In the genomic region with DNA sequence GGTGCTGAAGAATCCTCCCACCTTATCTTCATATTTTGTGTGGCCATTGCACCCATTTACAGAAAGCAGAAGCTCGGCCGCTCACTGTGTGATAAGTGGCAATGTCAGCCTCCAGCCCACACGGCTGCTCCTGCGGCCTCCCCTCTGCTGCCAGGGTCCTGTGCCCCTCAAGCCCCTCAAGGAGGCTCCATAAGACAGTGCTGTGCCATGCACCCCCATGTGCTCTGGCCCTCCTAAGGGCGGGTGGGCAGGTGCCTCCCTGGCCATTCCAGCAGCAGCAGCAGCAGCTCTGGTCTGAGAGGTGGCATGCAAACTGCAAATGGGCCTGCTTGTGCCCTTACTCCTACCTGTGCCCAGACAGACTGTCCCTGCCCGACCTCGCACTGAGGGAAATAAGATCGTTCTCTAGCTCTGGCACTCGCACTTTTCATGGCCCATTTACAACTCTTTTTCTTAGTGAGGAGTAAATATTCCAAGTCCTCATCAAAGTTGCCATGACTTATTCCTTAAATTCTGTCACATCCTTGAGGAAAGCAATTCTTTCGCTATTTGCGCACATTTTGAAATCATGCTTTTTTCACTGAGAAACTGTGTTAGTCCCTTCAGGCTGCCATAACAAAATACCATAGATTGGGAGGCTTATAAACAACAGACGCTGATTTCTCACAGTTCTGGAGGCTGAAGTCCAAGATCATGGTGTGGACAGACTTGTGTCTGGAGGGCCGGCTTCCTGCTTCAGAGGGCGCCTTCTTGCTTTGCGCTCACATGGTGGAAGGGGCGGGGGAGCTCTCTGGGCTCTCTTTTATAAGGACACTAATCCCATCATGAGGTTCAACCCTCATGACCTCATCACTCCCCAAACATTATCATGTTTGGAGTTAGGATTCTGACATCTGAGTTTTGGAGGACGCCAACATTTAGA, we compare ENCODE assay signal across 23 cellular contexts.
DNase-seq lines count a peak whose midpoint lies in the region; ATAC-seq and TF ChIP-seq lines count a peak whose summit lies in the region.
"Had no signal": no experiment of that assay in that cellular context is flagged by ENCODE, and none has a peak within 500 bp of the region (broad histone marks: within the 10 kb centered on the region; RNA-seq: fewer than 3 reads in every experiment).

No MANE protein-coding gene starts in this region.

- no peak overlapping the region for H2BK5ac ChIP-seq in neuronal stem cell (ENCODE audit: low read length)

- no peaks in the 10 kb centered on the region for H3K36me3 Mint-ChIP-seq in activated CD8-positive, alpha-beta memory T cell treated with anti-CD3 and anti-CD28 coated beads, Interleukin-2, amount 10 ng/mL, durations not matched to agents 7 days and 5 days

- TF ChIP-seq CTCF in body of pancreas (IDR thresholded peaks at IDR 0.05): no peak

- H3K27me3 ChIP-seq in body of pancreas: no peaks in the 10 kb centered on the region
- no peaks in the 10 kb centered on the region for H3K27me3 ChIP-seq in neuronal stem cell (ENCODE audit: control insufficient read depth in 3 of 3, insufficient read depth in 3 of 3, low read depth in 1 of 3, low read length in 3 of 3)
- H3K27me3 ChIP-seq: MG63 had no signal

- H3K4me1 Mint-ChIP-seq in activated CD8-positive, alpha-beta memory T cell treated with anti-CD3 and anti-CD28 coated beads, Interleukin-2, amount 10 ng/mL, durations not matched to agents 7 days and 5 days: peaks cover 2% of the 10 kb centered on the region

- no peak overlapping the region for H4K91ac ChIP-seq in neuronal stem cell (ENCODE audit: low read depth, low read length, poor library complexity)

- H2BK12ac ChIP-seq in neuronal stem cell (ENCODE audit: low read length): no peak overlapping the region

- intact Hi-C loops in body of pancreas (cut with DNase I): no loop called here

- peak; percentile 27 for DNase-seq in activated CD8-positive, alpha-beta memory T cell treated with anti-CD3 and anti-CD28 coated beads, Interleukin-2, amount 10 ng/mL, durations not matched to agents 7 days and 5 days
- DNase-seq in activated CD8-positive, alpha-beta memory T cell treated with anti-CD3 and anti-CD28 coated beads, Interleukin-2, amount 50 U/mL, for 4 hours: no peak
- DNase-seq in body of pancreas: peak in 3 of 4 donors; percentile 29 to 54 (median 37)
- DNase-seq in neuronal stem cell (ENCODE audit: low spot score): no peak
- no peak for DNase-seq in dedifferentiated amniotic fluid mesenchymal stem cell (ENCODE audit: extremely low spot score)
- no peak for DNase-seq in SIG-M5 treated with dmso at 0.1 percent for 504 hours (lab: John Stamatoyannopoulos, UW; ENCODE audit: unreplicated experiment)
- DNase-seq: DMS153; GM23248; HFFc6; IMR-90; KG1; MG63; NCI-H1105 treated with DMSO at 0.1 percent for 48 hours; NCI-H1930; NCI-H2107; NCI-H446 treated with DMSO at 0.1 percent for 48 hours; NCI-H526; NCI-H82; NK-92 treated with Interleukin-12 subunit alpha and Interleukin-12 subunit beta, amount 100 ng/mL, for 24 hours; PC-9; Right ventricle myocardium superior had no signal

- H3K9ac ChIP-seq in neuronal stem cell (ENCODE audit: low read depth, low read length, poor library complexity): peak overlapping the region; percentile 9
- H3K9ac ChIP-seq: GM23248 had no signal

- H3K9me3 Mint-ChIP-seq in activated CD8-positive, alpha-beta memory T cell treated with anti-CD3 and anti-CD28 coated beads, Interleukin-2, amount 10 ng/mL, durations not matched to agents 7 days and 5 days (ENCODE audit: low read depth): no peaks in the 10 kb centered on the region

- H2BK15ac ChIP-seq in neuronal stem cell (ENCODE audit: low read length): no peak overlapping the region

- 87 to 89% methylated on average over 17 of the region's 17 CpGs for WGBS in body of pancreas, 2 donors
- no CpG with 5 or more reads among the region's 17 CpGs for WGBS in neuronal stem cell (ENCODE audit: extremely low coverage in 2 of 2, insufficient read length in 2 of 2, insufficient replicate concordance in 1 of 2), 2 donors

- H3K4me3 ChIP-seq in body of pancreas: no peak overlapping the region
- peak overlapping the region in 1 of 2 donors; percentile 32 for H3K4me3 ChIP-seq in neuronal stem cell (ENCODE audit: low read length in 2 of 2)
- H3K4me3 ChIP-seq: GM23248, HAP-1, MG63, PC-9 had no signal

- CTCF ChIA-PET in activated CD8-positive, alpha-beta memory T cell treated with anti-CD3 and anti-CD28 coated beads, Interleukin-2, amount 10 ng/mL, durations not matched to agents 7 days and 5 days (lab: Charles Lee): interaction anchor here (1.2 kb wide), 1 partner anchor 32 kb away, joined by 3 read pairs; no protein-coding TSS in a partner anchor

- no peak overlapping the region for H3K4ac ChIP-seq in neuronal stem cell (ENCODE audit: low read length)

- peaks cover 2% of the 10 kb centered on the region for H3K27me3 Mint-ChIP-seq in activated CD8-positive, alpha-beta memory T cell treated with anti-CD3 and anti-CD28 coated beads, Interleukin-2, amount 10 ng/mL, durations not matched to agents 7 days and 5 days

- no peak overlapping the region for H3K27ac ChIP-seq in body of pancreas
- H3K27ac ChIP-seq in neuronal stem cell (replicated peaks; ENCODE audit: low read length): no peak overlapping the region
- H3K27ac ChIP-seq: GM23248, PC-9 had no signal

- TF ChIP-seq POLR2A in body of pancreas (IDR thresholded peaks at IDR 0.05): no peak

- H4K8ac ChIP-seq in neuronal stem cell (ENCODE audit: low read depth, low read length): no peak overlapping the region

- H3K23ac ChIP-seq in neuronal stem cell (ENCODE audit: low read depth, low read length, poor library complexity): no peak overlapping the region

- H3K4me3 Mint-ChIP-seq in activated CD8-positive, alpha-beta memory T cell treated with anti-CD3 and anti-CD28 coated beads, Interleukin-2, amount 10 ng/mL, durations not matched to agents 7 days and 5 days: no peak overlapping the region
- H3K4me3 Mint-ChIP-seq: HFFc6 had no signal

- no peak overlapping the region for H3K27ac Mint-ChIP-seq in activated CD8-positive, alpha-beta memory T cell treated with anti-CD3 and anti-CD28 coated beads, Interleukin-2, amount 10 ng/mL, durations not matched to agents 7 days and 5 days
- H3K27ac Mint-ChIP-seq: HFFc6 had no signal

- H3K18ac ChIP-seq in neuronal stem cell (ENCODE audit: low read length): peak overlapping the region; percentile 3

- H3K14ac ChIP-seq in neuronal stem cell (ENCODE audit: low read length): no peak overlapping the region

- no peaks in the 10 kb centered on the region for H3K4me1 ChIP-seq in body of pancreas
- H3K4me1 ChIP-seq in neuronal stem cell (ENCODE audit: control insufficient read depth in 2 of 2, insufficient read depth in 1 of 2, low read depth in 1 of 2, low read length in 2 of 2): peaks cover 0 to 8% of the 10 kb centered on the region in 2 donors
- H3K4me1 ChIP-seq: HAP-1 had no signal

- H3K4me2 ChIP-seq in neuronal stem cell (ENCODE audit: insufficient read depth, low read length, poor library complexity, severe bottlenecking): no peak overlapping the region
- H3K4me2 ChIP-seq: PC-9 had no signal

- ATAC-seq in activated CD8-positive, alpha-beta memory T cell treated with anti-CD3 and anti-CD28 coated beads, Interleukin-2, amount 10 ng/mL, durations not matched to agents 7 days and 5 days: no peak
- ATAC-seq in body of pancreas: peak; percentile 21
- no peak for ATAC-seq in HG02870 (IDR thresholded peaks at IDR 0.05; ENCODE audit: unreplicated experiment)

- H3K36me3 ChIP-seq in body of pancreas (replicated peaks in 1 of 2; ENCODE audit: insufficient read depth in 1 of 2, low read depth in 2 of 2): no peaks in the 10 kb centered on the region
- H3K36me3 ChIP-seq in neuronal stem cell (replicated peaks in 1 of 2; ENCODE audit: control insufficient read depth in 2 of 2, insufficient read depth in 2 of 2, low read length in 2 of 2): no peaks in the 10 kb centered on the region
- H3K36me3 ChIP-seq: HAP-1, MG63 had no signal

- no peaks in the 10 kb centered on the region for H3K79me1 ChIP-seq in neuronal stem cell (ENCODE audit: low read depth, low read length)

- H2AK5ac ChIP-seq in neuronal stem cell (ENCODE audit: low read depth, low read length): no peak overlapping the region

- no peaks in the 10 kb centered on the region for H3K9me3 ChIP-seq in body of pancreas
- peaks cover 0 to 2% of the 10 kb centered on the region in 2 donors for H3K9me3 ChIP-seq in neuronal stem cell (replicated peaks in 1 of 2; ENCODE audit: control insufficient read depth in 2 of 2, insufficient read depth in 1 of 2, low read depth in 1 of 2, low read length in 2 of 2)
- H3K9me3 ChIP-seq: HAP-1, MG63 had no signal

- H2AFZ ChIP-seq in neuronal stem cell (ENCODE audit: low read length): no peak overlapping the region
- H2AFZ ChIP-seq: GM23248, PC-9 had no signal

- no peak overlapping the region for H2BK120ac ChIP-seq in neuronal stem cell (ENCODE audit: low read depth, low read length)

Comparison
In these comparisons a context has a peak if more than half of its experiments do, and no peak if none do; other contexts are left out.
1. DNase-seq: peak in activated CD8-positive, alpha-beta memory T cell treated with anti-CD3 and anti-CD28 coated beads, Interleukin-2, amount 10 ng/mL, durations not matched to agents 7 days and 5 days (single experiment) and body of pancreas (3 of 4); none in activated CD8-positive, alpha-beta memory T cell treated with anti-CD3 and anti-CD28 coated beads, Interleukin-2, amount 50 U/mL, for 4 hours (single experiment), neuronal stem cell (single experiment), dedifferentiated amniotic fluid mesenchymal stem cell (single experiment) and SIG-M5 treated with dmso at 0.1 percent for 504 hours (single experiment).